16 cellular contexts compared by ENCODE assay signal in genomic region chrX:139929876-139930275, GRCh38. TPM values are rescaled to one million over a fixed set of nuclear protein-coding genes. Genes with fewer than 3 reads are reported as not detected.
A peak's percentile ranks its signal among the peaks of the same experiment; 100 is the strongest.
DNase-seq lines count a peak whose midpoint lies in the region; ATAC-seq, FAIRE-seq and TF ChIP-seq lines count a peak whose summit lies in the region.
"Had no signal": no experiment of that assay in that cellular context is flagged by ENCODE, and none has a peak within 500 bp of the region (broad histone marks: within the 10 kb centered on the region; RNA-seq: fewer than 3 reads in every experiment).

No MANE protein-coding gene starts in this region.

- TF ChIP-seq EP300 in HepG2 (IDR thresholded peaks at IDR 0.05; ENCODE audit: low read depth in 2 of 2, low read length in 2 of 2) = no peak
- TF ChIP-seq EP300 in HepG2 (CRISPR knock-in tag; IDR thresholded peaks at IDR 0.05; ENCODE audit: borderline replicate concordance) = no peak

- H3K27ac ChIP-seq in HepG2 (ENCODE audit: extremely low read length, insufficient read depth, low read length) = no peak overlapping the region
- H3K27ac ChIP-seq: neutrophil had no signal

- peaks cover 50% of the 10 kb centered on the region for H3K79me2 ChIP-seq in HepG2 (ENCODE audit: insufficient read depth, low read length)

- H3K4me3 ChIP-seq in BE2C (ENCODE audit: low read depth, low read length) (peak overlapping the region; percentile 14), HAP-1 (peak overlapping the region; percentile 85), WI38 (ENCODE audit: low read depth, low read length) (peak overlapping the region; percentile 69), HepG2 (replicated peaks in 1 of 3; ENCODE audit: insufficient read depth in 1 of 3, low read depth in 2 of 3, low read length in 3 of 3) (peak overlapping the region in 2 of 3 experiments; percentile 15 to 76; a peak in 3 of 6 replicates)

- H3K27me3 ChIP-seq in BE2C (no peaks in the 10 kb centered on the region), HAP-1 (ENCODE audit: low read depth) (no peaks in the 10 kb centered on the region), HepG2 (ENCODE audit: control insufficient read depth in 1 of 2, insufficient read depth in 2 of 2, low read length in 2 of 2) (no peaks in the 10 kb centered on the region; a peak in 1 of 5 replicates)
- H3K27me3 ChIP-seq: neutrophil had no signal

- no peaks in the 10 kb centered on the region for H3K9me3 ChIP-seq in BE2C
- no peaks in the 10 kb centered on the region for H3K9me3 ChIP-seq in HAP-1
- no peaks in the 10 kb centered on the region for H3K9me3 ChIP-seq in HepG2 (ENCODE audit: low read length)
- H3K9me3 ChIP-seq: neutrophil had no signal

- no peak for ATAC-seq in HepG2

- no peak for DNase-seq in BE2C
- DNase-seq in HAP-1 (ENCODE audit: low spot score in 2 of 2) = peak; percentile 22 to 38
- peak; percentile 28 for DNase-seq in HepG2 (ENCODE audit: low spot score)
- DNase-seq in SW480 (ENCODE audit: low spot score) = no peak
- DNase-seq in NCI-H345 (lab: John Stamatoyannopoulos, UW) = no peak
- DNase-seq in NCI-H345 treated with DMSO at 0.1 percent for 48 hours (lab: John Stamatoyannopoulos, UW; ENCODE audit: unreplicated experiment) = no peak
- no peak for DNase-seq in activated gamma-delta T cell (lab: John Stamatoyannopoulos, UW)
- DNase-seq: activated CD4-positive, CD25-positive, alpha-beta regulatory T cell treated with anti-CD3 and anti-CD28 coated beads, Interleukin-2, amount 50 U/mL, for 72 hours; activated effector memory CD4-positive, alpha-beta T cell treated with Interleukin-2 at 50 U/mL for 16 hours; CD4-positive, alpha-beta memory T cell; GOT3; NCI-H446; Right ventricle myocardium superior had no signal

- in situ Hi-C loops in HAP-1 (cut with MboI; ENCODE audit: low sequenced_read_pairs) (loop anchor here (5.0 kb wide), 1 partner anchor 103 kb away; no protein-coding TSS in a partner anchor), HepG2 (cut with HindIII; ENCODE audit: extremely low pct_ligation_motif_present, low pct_unique_long_range_greater_than_20kb) (no loop called here)

- TF ChIP-seq CTCF in BE2C (IDR thresholded peaks at IDR 0.05; ENCODE audit: low read depth, low read length) (no peak), WI38 (IDR thresholded peaks at IDR 0.05; ENCODE audit: low read depth, low read length) (no peak), HepG2 (CRISPR knock-in tag; IDR thresholded peaks at IDR 0.05) (no peak)

- intact Hi-C loops in HepG2 (cut with micrococcal nuclease; ENCODE audit: unreplicated experiment) = loop anchor here (5.0 kb wide), 1 partner anchor 133 kb away; no protein-coding TSS in a partner anchor

- no peak overlapping the region for H3K9ac ChIP-seq in HepG2 (ENCODE audit: insufficient read depth, low read depth, low read length)

- H4K20me1 ChIP-seq in HepG2 (ENCODE audit: insufficient read depth, low read length) = no peaks in the 10 kb centered on the region

- BruUV-seq in HepG2 (replicated peaks; lab: Mats Ljungman, UMichigan) = no TSS peak

- H3K4me2 ChIP-seq in HepG2 (ENCODE audit: low read depth, low read length) = peak overlapping the region; percentile 73

- H3K4me1 ChIP-seq in BE2C = no peaks in the 10 kb centered on the region
- peaks cover 22% of the 10 kb centered on the region for H3K4me1 ChIP-seq in HAP-1
- peaks cover 27% of the 10 kb centered on the region for H3K4me1 ChIP-seq in HepG2 (ENCODE audit: insufficient read depth, low read length)

- POLR2A ChIA-PET in HepG2 (lab: Yijun Ruan, JAX) = no interaction called here

- no peak for TF ChIP-seq RAD21 in HepG2 (CRISPR knock-in tag; IDR thresholded peaks at IDR 0.05)

- FAIRE-seq in HepG2 (lab: Jason Lieb, UNC) = peak; percentile 73

- H3K36me3 ChIP-seq in BE2C = no peaks in the 10 kb centered on the region
- no peaks in the 10 kb centered on the region for H3K36me3 ChIP-seq in HAP-1 (replicated peaks)
- H3K36me3 ChIP-seq in HepG2 (replicated peaks in 1 of 2; ENCODE audit: control insufficient read depth in 1 of 2, insufficient read depth in 2 of 2, low read length in 2 of 2) = no peaks in the 10 kb centered on the region
- H3K36me3 ChIP-seq: neutrophil had no signal

- 23% methylated on average over 4 of the region's 5 CpGs for WGBS in HepG2 (ENCODE audit: low lambda C conversion rate)

- no peak overlapping the region for H2AFZ ChIP-seq in HepG2 (ENCODE audit: low read length)

- TF ChIP-seq POLR2A in HepG2 (IDR thresholded peaks at IDR 0.05; ENCODE audit: insufficient read depth in 1 of 2, low read depth in 2 of 2, low read length in 2 of 2) = no peak

- CTCF ChIA-PET in HepG2 (lab: Yijun Ruan, JAX; ENCODE audit: low intra/inter-chr PET ratio, low total read pairs) = no interaction called here

TF ChIP-seq in HepG2, 621 proteins besides CTCF, POLR2A, EP300 and RAD21 (continues in another document):
- TF ChIP-seq HBP1 (CRISPR knock-in tag; IDR thresholded peaks at IDR 0.05; ENCODE audit: low read depth) = no peak

RNA-seq across cellular contexts. Expression of gene ATP11C, which starts 3.0 kb away (rescaled TPM):
- polyA plus RNA-seq in BE2C (2012; ENCODE audit: insufficient read depth, insufficient read length, low read depth) = 7.6 TPM
- total RNA-seq in HepG2 (2016; rRNA removed; fragmentation: Illumina TruSeq; extraction: Trizol) = 16.0 and 16.9 TPM in 2 replicates
- 4.8 and 5.5 TPM in 2 replicates for total RNA-seq in HepG2 (2016; cell fraction: cytosol; rRNA removed; fragmentation: Illumina TruSeq; extraction: Trizol; ENCODE audit: low read depth)
- total RNA-seq in HepG2 (2016; cell fraction: insoluble cytoplasmic fraction; rRNA removed; fragmentation: Illumina TruSeq; extraction: Trizol) = 15.8 and 17.4 TPM in 2 replicates
- total RNA-seq in HepG2 (2016; cell fraction: membrane; rRNA removed; fragmentation: Illumina TruSeq; extraction: Trizol) = 7.3 and 7.8 TPM in 2 replicates
- 28.6 and 28.9 TPM in 2 replicates for total RNA-seq in HepG2 (2016; cell fraction: nucleus; rRNA removed; fragmentation: Illumina TruSeq; extraction: Trizol)
- polyA plus RNA-seq in HepG2 (2011; rRNA removed) = 8.3 and 8.5 TPM in 2 replicates
- 3.1 and 5.3 TPM in 2 replicates for polyA plus RNA-seq in HepG2 (2011; cell fraction: cytosol; rRNA removed)
- 6.6 and 7.9 TPM in 2 replicates for polyA plus RNA-seq in HepG2 (2011; cell fraction: nucleus; rRNA removed)
- polyA plus RNA-seq in HepG2 (2012) = 10.5 and 13.0 TPM in 2 replicates
- 1.1 and 1.2 TPM in 2 replicates for polyA plus RNA-seq in HepG2 (2016; cell fraction: cytosol; fragmentation: Illumina TruSeq; extraction: Trizol; ENCODE audit: low read depth)
- polyA plus RNA-seq in HepG2 (2016; cell fraction: insoluble cytoplasmic fraction; fragmentation: Illumina TruSeq; extraction: Trizol; ENCODE audit: low read depth) = 12.5 and 14.1 TPM in 2 replicates
- polyA plus RNA-seq in HepG2 (2016; cell fraction: membrane; fragmentation: Illumina TruSeq; extraction: Trizol; ENCODE audit: low read depth) = 2.6 and 2.8 TPM in 2 replicates
- polyA plus RNA-seq in HepG2 (2016; cell fraction: nucleus; fragmentation: Illumina TruSeq; extraction: Trizol; ENCODE audit: insufficient read depth, low read depth) = 27.2 and 27.4 TPM in 2 replicates
- polyA minus RNA-seq in HepG2 (2011; rRNA and poly(A)+ RNA removed; ENCODE audit: low replicate concordance) = 7.6 and 13.7 TPM in 2 replicates
- polyA minus RNA-seq in HepG2 (2011; cell fraction: cytosol; rRNA and poly(A)+ RNA removed) = 13.0 and 15.3 TPM in 2 replicates
- 34.8 and 37.4 TPM in 2 replicates for polyA minus RNA-seq in HepG2 (2011; cell fraction: nucleus; rRNA and poly(A)+ RNA removed)

RNA-seq across cellular contexts. Expression of gene CXorf66, which starts 35.4 kb away (rescaled TPM):
- polyA plus RNA-seq in BE2C (2012; ENCODE audit: insufficient read depth, insufficient read length, low read depth) = not detected
- total RNA-seq in HepG2 (2016; rRNA removed; fragmentation: Illumina TruSeq; extraction: Trizol) = not detected in 2 replicates
- total RNA-seq in HepG2 (2016; cell fraction: cytosol; rRNA removed; fragmentation: Illumina TruSeq; extraction: Trizol; ENCODE audit: low read depth) = not detected in 2 replicates
- total RNA-seq in HepG2 (2016; cell fraction: insoluble cytoplasmic fraction; rRNA removed; fragmentation: Illumina TruSeq; extraction: Trizol) = not detected in 2 replicates
- not detected in 2 replicates for total RNA-seq in HepG2 (2016; cell fraction: membrane; rRNA removed; fragmentation: Illumina TruSeq; extraction: Trizol)
- total RNA-seq in HepG2 (2016; cell fraction: nucleus; rRNA removed; fragmentation: Illumina TruSeq; extraction: Trizol) = not detected in 2 replicates
- polyA plus RNA-seq in HepG2 (2011; rRNA removed) = not detected in 2 replicates
- not detected in 2 replicates for polyA plus RNA-seq in HepG2 (2011; cell fraction: cytosol; rRNA removed)
- polyA plus RNA-seq in HepG2 (2011; cell fraction: nucleus; rRNA removed) = not detected in 2 replicates
- not detected in 2 replicates for polyA plus RNA-seq in HepG2 (2012)
- polyA plus RNA-seq in HepG2 (2016; cell fraction: cytosol; fragmentation: Illumina TruSeq; extraction: Trizol; ENCODE audit: low read depth) = not detected in 2 replicates
- polyA plus RNA-seq in HepG2 (2016; cell fraction: insoluble cytoplasmic fraction; fragmentation: Illumina TruSeq; extraction: Trizol; ENCODE audit: low read depth) = not detected in 2 replicates
- not detected in 2 replicates for polyA plus RNA-seq in HepG2 (2016; cell fraction: membrane; fragmentation: Illumina TruSeq; extraction: Trizol; ENCODE audit: low read depth)
- polyA plus RNA-seq in HepG2 (2016; cell fraction: nucleus; fragmentation: Illumina TruSeq; extraction: Trizol; ENCODE audit: insufficient read depth, low read depth) = not detected in 2 replicates
- not detected in 2 replicates for polyA minus RNA-seq in HepG2 (2011; rRNA and poly(A)+ RNA removed; ENCODE audit: low replicate concordance)
- polyA minus RNA-seq in HepG2 (2011; cell fraction: cytosol; rRNA and poly(A)+ RNA removed) = not detected in 2 replicates
- not detected in 2 replicates for polyA minus RNA-seq in HepG2 (2011; cell fraction: nucleus; rRNA and poly(A)+ RNA removed)
- total RNA-seq: CD4-positive, alpha-beta memory T cell; cerebellum; Right ventricle myocardium superior had no signal
- polyA plus RNA-seq: CD4-positive, alpha-beta memory T cell had no signal

Comparison
In these comparisons a context has a peak if more than half of its experiments do, and no peak if none do; other contexts are left out.
1. DNase-seq: peak in HAP-1 (2 of 2) and HepG2 (single experiment); none in BE2C (single experiment), SW480 (single experiment), NCI-H345 (single experiment), NCI-H345 treated with DMSO at 0.1 percent for 48 hours (single experiment) and activated gamma-delta T cell (single experiment).
2. H3K4me3 ChIP-seq: peak in every context shown above with its lines; median percentile 85 in HAP-1; 69 in WI38; 46 in HepG2; 14 in BE2C.